ENCODE assay signal across 1 cellular context in the genomic region with DNA sequence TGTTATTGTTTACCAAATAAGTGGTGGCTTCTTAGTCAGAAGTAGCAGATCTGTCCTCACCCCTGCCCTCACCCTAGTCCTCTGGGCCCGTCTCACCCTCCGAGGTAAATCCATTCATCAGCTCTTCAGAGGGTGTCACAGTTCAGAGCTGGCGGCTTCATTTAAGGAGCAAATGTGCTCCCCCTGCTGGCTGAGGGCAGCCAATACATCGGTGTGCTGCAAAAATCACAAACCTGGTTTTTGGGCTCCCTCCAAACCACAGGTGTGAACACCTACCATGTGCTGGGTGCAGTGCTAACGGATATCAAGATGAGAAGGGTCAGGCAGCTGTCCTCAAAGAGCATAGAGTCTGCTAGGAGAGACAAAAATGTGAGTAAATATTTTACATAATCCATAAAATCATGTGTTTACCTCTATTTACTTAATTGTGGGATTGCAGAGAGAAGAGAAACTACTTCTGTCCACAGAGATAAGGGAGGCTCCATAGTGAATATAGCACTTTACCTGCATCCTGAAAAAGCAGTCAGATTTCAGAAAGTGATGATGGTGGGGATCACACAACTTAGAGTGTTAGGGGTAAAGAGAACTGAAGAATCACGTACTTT.
TF ChIP-seq lines count a peak whose summit lies in the region.

No MANE protein-coding gene starts in this region.

TF ChIP-seq in GM23338, 12 proteins besides CTCF, POLR2A, EP300 and RAD21 (continued from another document):
- TF ChIP-seq, protein P1, sequence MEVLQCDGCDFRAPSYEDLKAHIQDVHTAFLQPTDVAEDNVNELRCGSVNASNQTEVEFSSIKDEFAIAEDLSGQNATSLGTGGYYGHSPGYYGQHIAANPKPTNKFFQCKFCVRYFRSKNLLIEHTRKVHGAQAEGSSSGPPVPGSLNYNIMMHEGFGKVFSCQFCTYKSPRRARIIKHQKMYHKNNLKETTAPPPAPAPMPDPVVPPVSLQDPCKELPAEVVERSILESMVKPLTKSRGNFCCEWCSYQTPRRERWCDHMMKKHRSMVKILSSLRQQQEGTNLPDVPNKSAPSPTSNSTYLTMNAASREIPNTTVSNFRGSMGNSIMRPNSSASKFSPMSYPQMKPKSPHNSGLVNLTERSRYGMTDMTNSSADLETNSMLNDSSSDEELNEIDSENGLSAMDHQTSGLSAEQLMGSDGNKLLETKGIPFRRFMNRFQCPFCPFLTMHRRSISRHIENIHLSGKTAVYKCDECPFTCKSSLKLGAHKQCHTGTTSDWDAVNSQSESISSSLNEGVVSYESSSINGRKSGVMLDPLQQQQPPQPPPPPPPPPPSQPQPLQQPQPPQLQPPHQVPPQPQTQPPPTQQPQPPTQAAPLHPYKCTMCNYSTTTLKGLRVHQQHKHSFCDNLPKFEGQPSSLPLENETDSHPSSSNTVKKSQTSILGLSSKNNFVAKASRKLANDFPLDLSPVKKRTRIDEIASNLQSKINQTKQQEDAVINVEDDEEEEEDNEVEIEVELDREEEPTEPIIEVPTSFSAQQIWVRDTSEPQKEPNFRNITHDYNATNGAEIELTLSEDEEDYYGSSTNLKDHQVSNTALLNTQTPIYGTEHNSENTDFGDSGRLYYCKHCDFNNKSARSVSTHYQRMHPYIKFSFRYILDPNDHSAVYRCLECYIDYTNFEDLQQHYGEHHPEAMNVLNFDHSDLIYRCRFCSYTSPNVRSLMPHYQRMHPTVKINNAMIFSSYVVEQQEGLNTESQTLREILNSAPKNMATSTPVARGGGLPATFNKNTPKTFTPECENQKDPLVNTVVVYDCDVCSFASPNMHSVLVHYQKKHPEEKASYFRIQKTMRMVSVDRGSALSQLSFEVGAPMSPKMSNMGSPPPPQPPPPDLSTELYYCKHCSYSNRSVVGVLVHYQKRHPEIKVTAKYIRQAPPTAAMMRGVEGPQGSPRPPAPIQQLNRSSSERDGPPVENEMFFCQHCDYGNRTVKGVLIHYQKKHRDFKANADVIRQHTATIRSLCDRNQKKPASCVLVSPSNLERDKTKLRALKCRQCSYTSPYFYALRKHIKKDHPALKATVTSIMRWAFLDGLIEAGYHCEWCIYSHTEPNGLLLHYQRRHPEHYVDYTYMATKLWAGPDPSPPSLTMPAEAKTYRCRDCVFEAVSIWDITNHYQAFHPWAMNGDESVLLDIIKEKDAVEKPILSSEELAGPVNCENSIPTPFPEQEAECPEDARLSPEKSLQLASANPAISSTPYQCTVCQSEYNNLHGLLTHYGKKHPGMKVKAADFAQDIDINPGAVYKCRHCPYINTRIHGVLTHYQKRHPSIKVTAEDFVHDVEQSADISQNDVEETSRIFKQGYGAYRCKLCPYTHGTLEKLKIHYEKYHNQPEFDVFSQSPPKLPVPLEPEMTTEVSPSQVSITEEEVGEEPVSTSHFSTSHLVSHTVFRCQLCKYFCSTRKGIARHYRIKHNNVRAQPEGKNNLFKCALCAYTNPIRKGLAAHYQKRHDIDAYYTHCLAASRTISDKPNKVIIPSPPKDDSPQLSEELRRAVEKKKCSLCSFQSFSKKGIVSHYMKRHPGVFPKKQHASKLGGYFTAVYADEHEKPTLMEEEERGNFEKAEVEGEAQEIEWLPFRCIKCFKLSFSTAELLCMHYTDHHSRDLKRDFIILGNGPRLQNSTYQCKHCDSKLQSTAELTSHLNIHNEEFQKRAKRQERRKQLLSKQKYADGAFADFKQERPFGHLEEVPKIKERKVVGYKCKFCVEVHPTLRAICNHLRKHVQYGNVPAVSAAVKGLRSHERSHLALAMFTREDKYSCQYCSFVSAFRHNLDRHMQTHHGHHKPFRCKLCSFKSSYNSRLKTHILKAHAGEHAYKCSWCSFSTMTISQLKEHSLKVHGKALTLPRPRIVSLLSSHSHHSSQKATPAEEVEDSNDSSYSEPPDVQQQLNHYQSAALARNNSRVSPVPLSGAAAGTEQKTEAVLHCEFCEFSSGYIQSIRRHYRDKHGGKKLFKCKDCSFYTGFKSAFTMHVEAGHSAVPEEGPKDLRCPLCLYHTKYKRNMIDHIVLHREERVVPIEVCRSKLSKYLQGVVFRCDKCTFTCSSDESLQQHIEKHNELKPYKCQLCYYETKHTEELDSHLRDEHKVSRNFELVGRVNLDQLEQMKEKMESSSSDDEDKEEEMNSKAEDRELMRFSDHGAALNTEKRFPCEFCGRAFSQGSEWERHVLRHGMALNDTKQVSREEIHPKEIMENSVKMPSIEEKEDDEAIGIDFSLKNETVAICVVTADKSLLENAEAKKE (CRISPR knock-in tag; IDR thresholded peaks at IDR 0.05): no peak
- TF ChIP-seq NANOG (IDR thresholded peaks at IDR 0.05; ENCODE audit: borderline replicate concordance): no peak
